1 cellular context compared by ENCODE assay signal in the genomic region with DNA sequence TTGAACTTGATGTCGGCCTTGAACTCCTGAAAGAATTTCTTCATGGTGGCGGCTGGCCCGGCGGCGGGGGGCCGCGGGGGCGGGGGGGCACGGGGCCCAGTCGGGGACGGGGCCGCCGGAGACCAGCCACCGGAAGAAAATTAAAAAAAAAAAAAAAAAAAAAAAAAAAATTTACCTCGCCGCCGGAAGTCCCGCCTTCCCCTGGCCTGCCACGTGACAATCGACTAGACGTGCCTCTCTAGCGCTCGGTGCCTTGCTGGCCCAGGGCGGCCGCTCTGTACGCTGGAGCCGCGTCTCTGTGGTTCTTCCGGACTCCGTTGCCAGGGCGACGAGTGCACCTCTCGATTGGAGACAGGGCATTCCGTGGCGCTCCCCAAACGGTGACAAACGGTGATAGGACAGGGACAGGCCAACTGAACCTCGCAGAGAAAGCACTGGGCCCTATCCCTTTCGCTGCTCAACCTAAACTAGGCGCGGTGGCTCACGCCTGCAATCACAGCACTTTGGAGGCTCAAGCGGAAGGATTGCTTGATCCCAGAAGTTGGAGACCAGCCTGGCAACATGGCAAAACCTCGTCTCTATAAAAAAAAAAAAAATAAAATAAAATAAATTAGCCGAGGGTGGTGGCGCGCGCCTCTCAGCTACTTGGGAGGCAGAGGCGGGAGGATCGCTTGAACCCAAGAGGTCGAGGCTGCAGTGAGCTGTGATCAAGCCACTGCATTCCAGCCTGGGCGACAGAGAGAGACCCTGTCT.
A peak's percentile ranks its signal among the peaks of the same experiment; 100 is the strongest.
TF ChIP-seq lines count a peak whose summit lies in the region.

A gene with protein sequence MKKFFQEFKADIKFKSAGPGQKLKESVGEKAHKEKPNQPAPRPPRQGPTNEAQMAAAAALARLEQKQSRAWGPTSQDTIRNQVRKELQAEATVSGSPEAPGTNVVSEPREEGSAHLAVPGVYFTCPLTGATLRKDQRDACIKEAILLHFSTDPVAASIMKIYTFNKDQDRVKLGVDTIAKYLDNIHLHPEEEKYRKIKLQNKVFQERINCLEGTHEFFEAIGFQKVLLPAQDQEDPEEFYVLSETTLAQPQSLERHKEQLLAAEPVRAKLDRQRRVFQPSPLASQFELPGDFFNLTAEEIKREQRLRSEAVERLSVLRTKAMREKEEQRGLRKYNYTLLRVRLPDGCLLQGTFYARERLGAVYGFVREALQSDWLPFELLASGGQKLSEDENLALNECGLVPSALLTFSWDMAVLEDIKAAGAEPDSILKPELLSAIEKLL (minus strand): TSS at position 141 of the 753 bp plus-strand sequence. CDS start 97 bp downstream, at position 44.

TF ChIP-seq in K562, 482 proteins besides CTCF, POLR2A, EP300 and RAD21 (continued from another document):
- TF ChIP-seq, protein P1, sequence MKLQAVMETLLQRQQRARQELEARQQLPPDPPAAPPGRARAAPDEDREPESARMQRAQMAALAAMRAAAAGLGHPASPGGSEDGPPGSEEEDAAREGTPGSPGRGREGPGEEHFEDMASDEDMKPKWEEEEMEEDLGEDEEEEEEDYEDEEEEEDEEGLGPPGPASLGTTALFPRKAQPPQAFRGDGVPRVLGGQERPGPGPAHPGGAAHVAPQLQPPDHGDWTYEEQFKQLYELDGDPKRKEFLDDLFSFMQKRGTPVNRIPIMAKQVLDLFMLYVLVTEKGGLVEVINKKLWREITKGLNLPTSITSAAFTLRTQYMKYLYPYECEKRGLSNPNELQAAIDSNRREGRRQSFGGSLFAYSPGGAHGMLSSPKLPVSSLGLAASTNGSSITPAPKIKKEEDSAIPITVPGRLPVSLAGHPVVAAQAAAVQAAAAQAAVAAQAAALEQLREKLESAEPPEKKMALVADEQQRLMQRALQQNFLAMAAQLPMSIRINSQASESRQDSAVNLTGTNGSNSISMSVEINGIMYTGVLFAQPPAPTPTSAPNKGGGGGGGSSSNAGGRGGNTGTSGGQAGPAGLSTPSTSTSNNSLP (IDR thresholded peaks at IDR 0.05; ENCODE audit: borderline replicate concordance, low read depth, low read length) = peak; percentile 33; the same call in 1 of the 2 replicates
- TF ChIP-seq, protein P2, sequence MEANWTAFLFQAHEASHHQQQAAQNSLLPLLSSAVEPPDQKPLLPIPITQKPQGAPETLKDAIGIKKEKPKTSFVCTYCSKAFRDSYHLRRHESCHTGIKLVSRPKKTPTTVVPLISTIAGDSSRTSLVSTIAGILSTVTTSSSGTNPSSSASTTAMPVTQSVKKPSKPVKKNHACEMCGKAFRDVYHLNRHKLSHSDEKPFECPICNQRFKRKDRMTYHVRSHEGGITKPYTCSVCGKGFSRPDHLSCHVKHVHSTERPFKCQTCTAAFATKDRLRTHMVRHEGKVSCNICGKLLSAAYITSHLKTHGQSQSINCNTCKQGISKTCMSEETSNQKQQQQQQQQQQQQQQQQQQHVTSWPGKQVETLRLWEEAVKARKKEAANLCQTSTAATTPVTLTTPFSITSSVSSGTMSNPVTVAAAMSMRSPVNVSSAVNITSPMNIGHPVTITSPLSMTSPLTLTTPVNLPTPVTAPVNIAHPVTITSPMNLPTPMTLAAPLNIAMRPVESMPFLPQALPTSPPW (CRISPR knock-in tag; IDR thresholded peaks at IDR 0.05) = peak; percentile 95
- TF ChIP-seq TCF3 (CRISPR knock-in tag; IDR thresholded peaks at IDR 0.05) = peak; percentile 37
- peak; percentile 8 for TF ChIP-seq TBP (optimal IDR thresholded peaks at IDR 0.05; ENCODE audit: low read depth, low read length)
- no peak for TF ChIP-seq POLR2B (IDR thresholded peaks at IDR 0.05; ENCODE audit: low read depth, partially characterized antibody)
- peak; percentile 81 for TF ChIP-seq HCFC1 (IDR thresholded peaks at IDR 0.05; ENCODE audit: low read depth, low read length)
- no peak for TF ChIP-seq PML (IDR thresholded peaks at IDR 0.05; ENCODE audit: low read length)
- TF ChIP-seq ZNF134 (CRISPR knock-in tag; conservative IDR thresholded peaks at IDR 0.05) = no peak
- no peak for TF ChIP-seq NR2F6 (CRISPR knock-in tag; IDR thresholded peaks at IDR 0.05)
